ENCODE assay signal across 14 cellular contexts in genomic region chr10:101006593-101007098, GRCh38. TPM values are rescaled to one million over a fixed set of nuclear protein-coding genes. Genes with fewer than 3 reads are reported as not detected.
A peak's percentile ranks its signal among the peaks of the same experiment; 100 is the strongest.
DNase-seq lines count a peak whose midpoint lies in the region; ATAC-seq lines count a peak whose summit lies in the region.
"Had no signal": no experiment of that assay in that cellular context is flagged by ENCODE, and none has a peak within 500 bp of the region (broad histone marks: within the 10 kb centered on the region; RNA-seq: fewer than 3 reads in every experiment).

No MANE protein-coding gene starts in this region.

- peak overlapping the region; percentile 53 for H2BK5ac ChIP-seq in neuronal stem cell (ENCODE audit: low read length)

- H3K4me3 ChIP-seq in neuronal stem cell (ENCODE audit: low read length in 2 of 2), result no peak overlapping the region
- H3K4me3 ChIP-seq: pancreas had no signal

- peaks cover 22% of the 10 kb centered on the region for H3K79me1 ChIP-seq in neuronal stem cell (ENCODE audit: low read depth, low read length)

- H3K9ac ChIP-seq in neuronal stem cell (ENCODE audit: low read depth, low read length, poor library complexity), result peak overlapping the region; percentile 50

- peak overlapping the region; percentile 89 for H3K23ac ChIP-seq in neuronal stem cell (ENCODE audit: low read depth, low read length, poor library complexity)

- H2AK5ac ChIP-seq in neuronal stem cell (ENCODE audit: low read depth, low read length), result peak overlapping the region; percentile 75

- intact Hi-C loops in left ventricle myocardium superior (cut with micrococcal nuclease), result no loop called here
- intact Hi-C loops in Right ventricle myocardium superior (cut with DNase I), result no loop called here

- no CpG with 5 or more reads among the region's 33 CpGs for WGBS in neuronal stem cell (ENCODE audit: extremely low coverage in 2 of 2, insufficient read length in 2 of 2, insufficient replicate concordance in 1 of 2), 2 donors

- no peak overlapping the region for H2BK120ac ChIP-seq in neuronal stem cell (ENCODE audit: low read depth, low read length)

- no peaks in the 10 kb centered on the region for H3K9me3 ChIP-seq in neuronal stem cell (replicated peaks in 1 of 2; ENCODE audit: control insufficient read depth in 2 of 2, insufficient read depth in 1 of 2, low read depth in 1 of 2, low read length in 2 of 2)
- H3K9me3 ChIP-seq: pancreas had no signal

- H3K4ac ChIP-seq in neuronal stem cell (ENCODE audit: low read length), result no peak overlapping the region

- peak overlapping the region; percentile 87 for H3K27ac ChIP-seq in caudate nucleus (ENCODE audit: low read depth, low read length)
- no peak overlapping the region for H3K27ac ChIP-seq in neuronal stem cell (replicated peaks; ENCODE audit: low read length)
- H3K27ac ChIP-seq: pancreas had no signal

- peak overlapping the region; percentile 73 for H2BK12ac ChIP-seq in neuronal stem cell (ENCODE audit: low read length)

- peaks cover 42 to 57% of the 10 kb centered on the region in 2 donors for H3K36me3 ChIP-seq in neuronal stem cell (replicated peaks in 1 of 2; ENCODE audit: control insufficient read depth in 2 of 2, insufficient read depth in 2 of 2, low read length in 2 of 2)

- DNase-seq in left ventricle myocardium superior (no peak), Right ventricle myocardium superior (no peak), caudate nucleus (lab: John Stamatoyannopoulos, UW) (peak in 14 of 61 donors; percentile 22 to 61 (median 42)), neuronal stem cell (ENCODE audit: low spot score) (no peak)
- no peak for DNase-seq in stimulated activated CD4-positive, alpha-beta T cell treated with anti-CD3 and anti-CD28 coated beads, Interleukin-15, amount 100 ng/mL, for 24 hours
- DNase-seq: activated CD4-positive, CD25-positive, alpha-beta regulatory T cell; DMS153; mesendoderm; NCI-H2081 treated with DMSO at 0.1 percent for 48 hours; T-helper 2 cell had no signal

- H4K8ac ChIP-seq in neuronal stem cell (ENCODE audit: low read depth, low read length), result peak overlapping the region; percentile 65

- H2AFZ ChIP-seq in neuronal stem cell (ENCODE audit: low read length), result no peak overlapping the region

- no peaks in the 10 kb centered on the region for H3K27me3 ChIP-seq in neuronal stem cell (ENCODE audit: control insufficient read depth in 3 of 3, insufficient read depth in 3 of 3, low read depth in 1 of 3, low read length in 3 of 3)
- H3K27me3 ChIP-seq: pancreas had no signal

- no peak overlapping the region for H2BK15ac ChIP-seq in neuronal stem cell (ENCODE audit: low read length)

- no peak overlapping the region for H3K14ac ChIP-seq in neuronal stem cell (ENCODE audit: low read length)

- H4K91ac ChIP-seq in neuronal stem cell (ENCODE audit: low read depth, low read length, poor library complexity), result no peak overlapping the region

- no peak overlapping the region for H3K4me2 ChIP-seq in neuronal stem cell (ENCODE audit: insufficient read depth, low read length, poor library complexity, severe bottlenecking)

- H3K4me1 ChIP-seq in neuronal stem cell (ENCODE audit: control insufficient read depth in 2 of 2, insufficient read depth in 1 of 2, low read depth in 1 of 2, low read length in 2 of 2), result peaks cover 8 to 18% of the 10 kb centered on the region in 2 donors

- peak; percentile 2 for ATAC-seq in left ventricle myocardium superior
- ATAC-seq in Right ventricle myocardium superior (ENCODE audit: poor library complexity), result no peak
- ATAC-seq in HG03108 (IDR thresholded peaks at IDR 0.05; ENCODE audit: unreplicated experiment), result no peak
- no peak for ATAC-seq in GM21526 (IDR thresholded peaks at IDR 0.05; ENCODE audit: low FRiP score, unreplicated experiment)
- ATAC-seq in GM21367 (IDR thresholded peaks at IDR 0.05; ENCODE audit: unreplicated experiment), result no peak

- peak overlapping the region; percentile 28 for H3K18ac ChIP-seq in neuronal stem cell (ENCODE audit: low read length)

RNA-seq across cellular contexts. Expression of gene LZTS2, which starts 7.0 kb away (rescaled TPM):
- total RNA-seq in left ventricle myocardium superior, result 44.9 TPM
- 39.1 TPM for total RNA-seq in Right ventricle myocardium superior
- polyA plus RNA-seq in neuronal stem cell (2013, experiment 1 of 2), result 75.1 TPM
- 76.2 TPM for polyA plus RNA-seq in neuronal stem cell (2013, experiment 2 of 2)

RNA-seq across cellular contexts. Expression of gene TWNK, which starts 19.3 kb away (rescaled TPM):
- total RNA-seq in left ventricle myocardium superior (8.0 TPM), Right ventricle myocardium superior (6.4 TPM)
- 7.5 TPM for polyA plus RNA-seq in neuronal stem cell (2013, experiment 1 of 2)
- 7.0 TPM for polyA plus RNA-seq in neuronal stem cell (2013, experiment 2 of 2)

RNA-seq across cellular contexts. Expression of gene MRPL43, which starts 19.3 kb away (rescaled TPM):
- total RNA-seq in left ventricle myocardium superior (55.9 TPM), Right ventricle myocardium superior (55.4 TPM)
- polyA plus RNA-seq in neuronal stem cell (2013, experiment 1 of 2), result 72.6 TPM
- polyA plus RNA-seq in neuronal stem cell (2013, experiment 2 of 2), result 69.4 TPM

RNA-seq across cellular contexts. Expression of gene PDZD7, which starts 24.3 kb away (rescaled TPM):
- 0.17 TPM for total RNA-seq in left ventricle myocardium superior
- 0.38 TPM for total RNA-seq in Right ventricle myocardium superior
- 0.29 TPM for polyA plus RNA-seq in neuronal stem cell (2013, experiment 1 of 2)
- polyA plus RNA-seq in neuronal stem cell (2013, experiment 2 of 2), result 0.33 TPM

RNA-seq across cellular contexts. Expression of gene SFXN3, which starts 24.4 kb away (rescaled TPM):
- total RNA-seq in left ventricle myocardium superior (11.0 TPM), Right ventricle myocardium superior (11.4 TPM)
- polyA plus RNA-seq in neuronal stem cell (2013, experiment 1 of 2), result 0.06 TPM
- polyA plus RNA-seq in neuronal stem cell (2013, experiment 2 of 2), result 0.11 TPM
